In the genomic region with DNA sequence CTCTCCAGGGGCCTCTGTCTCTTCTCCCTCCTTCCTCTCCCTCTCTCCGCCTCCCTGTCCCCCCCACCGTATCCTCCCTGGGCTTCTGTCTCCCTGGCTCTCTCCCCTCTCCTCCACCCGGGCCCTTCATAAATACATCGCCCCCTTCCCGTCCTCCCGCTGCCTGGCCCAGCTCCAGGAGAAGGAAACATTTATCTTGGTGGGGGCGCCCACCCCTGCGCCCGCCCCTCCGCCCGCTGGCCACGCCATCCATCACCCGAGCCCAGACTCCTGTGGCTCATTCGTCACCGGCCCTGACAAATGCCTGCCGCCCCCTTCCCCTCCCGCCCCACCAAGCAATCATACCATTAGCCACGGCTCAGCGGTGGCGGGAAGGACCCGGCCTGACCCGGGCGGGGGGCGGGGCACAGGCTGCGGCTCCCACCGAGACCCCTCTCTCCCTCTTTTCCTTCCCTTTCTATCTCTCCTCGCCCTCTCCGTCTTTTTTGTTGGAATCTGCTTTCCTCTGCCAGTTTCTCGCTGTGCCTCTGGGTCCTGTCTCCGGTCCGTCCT, we compare ENCODE assay signal across 12 cellular contexts. TPM values are rescaled to one million over a fixed set of nuclear protein-coding genes. Genes with fewer than 3 reads are reported as not detected.
A peak's percentile ranks its signal among the peaks of the same experiment; 100 is the strongest.
DNase-seq lines count a peak whose midpoint lies in the region; ATAC-seq lines count a peak whose summit lies in the region.
"Had no signal": no experiment of that assay in that cellular context is flagged by ENCODE, and none has a peak within 500 bp of the region (broad histone marks: within the 10 kb centered on the region; RNA-seq: fewer than 3 reads in every experiment).

No MANE protein-coding gene starts in this region.

- ATAC-seq in activated T-cell treated with anti-CD3 and anti-CD28 coated beads, Interleukin-2, amount 50 U/mL, for 72 hours (replicated peaks in 1 of 2), result peak in 1 of 2 donors; percentile 34
- ATAC-seq in stimulated activated effector memory CD8-positive, alpha-beta T cell treated with anti-CD3 and anti-CD28 coated beads, Interleukin-12 subunit alpha, Interleukin-12 subunit beta, amount 100 ng/mL, for 72 hours, result peak; percentile 33
- ATAC-seq in GM18870 (IDR thresholded peaks at IDR 0.05; ENCODE audit: unreplicated experiment) (no peak), HG03159 (IDR thresholded peaks at IDR 0.05; ENCODE audit: unreplicated experiment) (no peak), sciatic nerve (no peak)
- ATAC-seq: Right ventricle myocardium inferior had no signal

- H3K36me3 ChIP-seq in iPS-18a (ENCODE audit: control insufficient read depth, low read depth, low read length), result no peaks in the 10 kb centered on the region

- H3K4me1 ChIP-seq in iPS-18a (ENCODE audit: control insufficient read depth, low read depth, low read length), result peaks cover 22% of the 10 kb centered on the region

- peak overlapping the region; percentile 61 for H3K4me3 ChIP-seq in iPS-18a (ENCODE audit: low read length)

- H3K4me3 Mint-ChIP-seq in activated T-cell treated with anti-CD3 and anti-CD28 coated beads, Interleukin-2, amount 50 U/mL, for 72 hours, result peak overlapping the region; percentile 4 to 6
- H3K4me3 Mint-ChIP-seq in activated T-cell treated with anti-CD3 and anti-CD28 coated beads, Interleukin-2, amount 50 U/mL, for 24 hours, result no peak overlapping the region
- no peak overlapping the region for H3K4me3 Mint-ChIP-seq in stimulated activated effector memory CD8-positive, alpha-beta T cell treated with anti-CD3 and anti-CD28 coated beads, Interleukin-12 subunit alpha, Interleukin-12 subunit beta, amount 100 ng/mL, for 72 hours
- H3K4me3 Mint-ChIP-seq: activated T-cell treated with anti-CD3 and anti-CD28 coated beads, Interleukin-2, amount 50 U/mL, for 4 hours had no signal

- H3K27me3 Mint-ChIP-seq in activated T-cell treated with anti-CD3 and anti-CD28 coated beads, Interleukin-2, amount 50 U/mL, for 72 hours (ENCODE audit: low read depth), result peaks cover 71% of the 10 kb centered on the region
- peaks cover 91% of the 10 kb centered on the region for H3K27me3 Mint-ChIP-seq in activated T-cell treated with anti-CD3 and anti-CD28 coated beads, Interleukin-2, amount 50 U/mL, for 24 hours

- H3K27me3 ChIP-seq in iPS-18a (ENCODE audit: control insufficient read depth, insufficient read depth, low read length), result peaks cover 72% of the 10 kb centered on the region

- H3K4me1 Mint-ChIP-seq in activated T-cell treated with anti-CD3 and anti-CD28 coated beads, Interleukin-2, amount 50 U/mL, for 72 hours (ENCODE audit: low read depth), result peaks cover 34% of the 10 kb centered on the region
- peaks cover 32% of the 10 kb centered on the region for H3K4me1 Mint-ChIP-seq in activated T-cell treated with anti-CD3 and anti-CD28 coated beads, Interleukin-2, amount 50 U/mL, for 24 hours (ENCODE audit: low read depth)
- H3K4me1 Mint-ChIP-seq in stimulated activated effector memory CD8-positive, alpha-beta T cell treated with anti-CD3 and anti-CD28 coated beads, Interleukin-12 subunit alpha, Interleukin-12 subunit beta, amount 100 ng/mL, for 72 hours, result peaks cover 50% of the 10 kb centered on the region

- H3K27ac ChIP-seq in iPS-18a (ENCODE audit: low read length), result no peak overlapping the region

- H3K9ac ChIP-seq in iPS-18a (ENCODE audit: low read length), result no peak overlapping the region

- no peaks in the 10 kb centered on the region for H3K9me3 ChIP-seq in iPS-18a (ENCODE audit: control insufficient read depth, low read depth, low read length)

- no peaks in the 10 kb centered on the region for H3K9me3 Mint-ChIP-seq in activated T-cell treated with anti-CD3 and anti-CD28 coated beads, Interleukin-2, amount 50 U/mL, for 72 hours
- H3K9me3 Mint-ChIP-seq in activated T-cell treated with anti-CD3 and anti-CD28 coated beads, Interleukin-2, amount 50 U/mL, for 24 hours, result no peaks in the 10 kb centered on the region
- no peaks in the 10 kb centered on the region for H3K9me3 Mint-ChIP-seq in stimulated activated effector memory CD8-positive, alpha-beta T cell treated with anti-CD3 and anti-CD28 coated beads, Interleukin-12 subunit alpha, Interleukin-12 subunit beta, amount 100 ng/mL, for 72 hours
- H3K9me3 Mint-ChIP-seq: activated T-cell treated with anti-CD3 and anti-CD28 coated beads, Interleukin-2, amount 50 U/mL, for 4 hours had no signal

- H3K36me3 Mint-ChIP-seq in activated T-cell treated with anti-CD3 and anti-CD28 coated beads, Interleukin-2, amount 50 U/mL, for 72 hours (ENCODE audit: insufficient read depth in 2 of 2), result no peaks in the 10 kb centered on the region
- no peaks in the 10 kb centered on the region for H3K36me3 Mint-ChIP-seq in activated T-cell treated with anti-CD3 and anti-CD28 coated beads, Interleukin-2, amount 50 U/mL, for 24 hours (ENCODE audit: low read depth)
- H3K36me3 Mint-ChIP-seq in stimulated activated effector memory CD8-positive, alpha-beta T cell treated with anti-CD3 and anti-CD28 coated beads, Interleukin-12 subunit alpha, Interleukin-12 subunit beta, amount 100 ng/mL, for 72 hours, result no peaks in the 10 kb centered on the region

- intact Hi-C loops in sciatic nerve (cut with DNase I), result no loop called here

- no peak overlapping the region for H3K27ac Mint-ChIP-seq in activated T-cell treated with anti-CD3 and anti-CD28 coated beads, Interleukin-2, amount 50 U/mL, for 72 hours
- H3K27ac Mint-ChIP-seq in activated T-cell treated with anti-CD3 and anti-CD28 coated beads, Interleukin-2, amount 50 U/mL, for 24 hours, result no peak overlapping the region
- peak overlapping the region; percentile 5 for H3K27ac Mint-ChIP-seq in stimulated activated effector memory CD8-positive, alpha-beta T cell treated with anti-CD3 and anti-CD28 coated beads, Interleukin-12 subunit alpha, Interleukin-12 subunit beta, amount 100 ng/mL, for 72 hours

- no peak for DNase-seq in activated T-cell treated with anti-CD3 and anti-CD28 coated beads, Interleukin-2, amount 50 U/mL, for 72 hours
- no peak for DNase-seq in activated T-cell treated with anti-CD3 and anti-CD28 coated beads, Interleukin-2, amount 50 U/mL, for 24 hours
- DNase-seq in NCI-H2227 (lab: John Stamatoyannopoulos, UW; ENCODE audit: unreplicated experiment) (peak; percentile 89), sciatic nerve (ENCODE audit: low spot score) (no peak)
- DNase-seq in stimulated activated effector memory CD8-positive, alpha-beta T cell treated with anti-CD3 and anti-CD28 coated beads, Interleukin-12 subunit alpha, Interleukin-12 subunit beta, amount 100 ng/mL, for 72 hours (ENCODE audit: low spot score in 2 of 2), result no peak
- DNase-seq: activated T-cell treated with anti-CD3 and anti-CD28 coated beads, Interleukin-2, amount 50 U/mL, for 4 hours had no signal

RNA-seq across cellular contexts. Expression of gene MEIS3, which starts 2.6 kb away (rescaled TPM):
- total RNA-seq in activated T-cell treated with anti-CD3 and anti-CD28 coated beads, Interleukin-2, amount 50 U/mL, for 72 hours, result under 1 TPM; 0.23 to 0.26 TPM
- 6.6 TPM for total RNA-seq in sciatic nerve

RNA-seq across cellular contexts. Expression of gene SLC8A2, which starts 49.8 kb away (rescaled TPM):
- under 1 TPM; 0.17 to 0.97 TPM for total RNA-seq in activated T-cell treated with anti-CD3 and anti-CD28 coated beads, Interleukin-2, amount 50 U/mL, for 72 hours
- total RNA-seq in sciatic nerve, result not detected
- total RNA-seq: epithelial cell of proximal tubule, myocyte had no signal

Comparison
In these comparisons a context has a peak if more than half of its experiments do, and no peak if none do; other contexts are left out.
1. H3K4me3 Mint-ChIP-seq: peak in activated T-cell treated with anti-CD3 and anti-CD28 coated beads, Interleukin-2, amount 50 U/mL, for 72 hours (2 of 2); none in activated T-cell treated with anti-CD3 and anti-CD28 coated beads, Interleukin-2, amount 50 U/mL, for 24 hours (single experiment) and stimulated activated effector memory CD8-positive, alpha-beta T cell treated with anti-CD3 and anti-CD28 coated beads, Interleukin-12 subunit alpha, Interleukin-12 subunit beta, amount 100 ng/mL, for 72 hours (single experiment).